ENCODE assay signal across 18 cellular contexts in the genomic region with DNA sequence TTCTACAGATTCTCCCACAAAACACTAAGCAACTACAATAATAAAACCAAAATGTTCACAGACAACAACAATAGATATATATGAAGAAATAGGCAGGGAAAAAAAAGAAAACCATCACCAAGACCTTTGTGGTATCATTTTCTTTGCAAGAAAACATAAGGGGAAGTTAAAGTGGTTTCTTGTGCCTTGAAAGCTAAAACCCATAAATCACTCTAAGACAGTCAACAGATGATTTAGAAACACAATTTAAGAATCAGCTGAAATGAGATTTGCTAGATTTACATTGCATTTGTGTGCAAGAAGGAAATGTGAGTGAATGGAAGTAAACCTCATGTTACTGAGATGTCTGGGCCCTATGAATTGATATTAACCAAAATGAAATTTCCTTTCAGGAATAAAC.
"Had no signal": no experiment of that assay in that cellular context is flagged by ENCODE, and none has a peak within 500 bp of the region (broad histone marks: within the 10 kb centered on the region; RNA-seq: fewer than 3 reads in every experiment).

No MANE protein-coding gene starts in this region.

- H3K27ac ChIP-seq: left lung, neutrophil, parathyroid adenoma, right lobe of liver, stomach had no signal

- H3K4me1 ChIP-seq: left lung, parathyroid adenoma, right lobe of liver, stomach had no signal

- H3K4me3 ChIP-seq: left lung, right lobe of liver, stomach had no signal

- DNase-seq: activated CD4-positive, alpha-beta memory T cell treated with anti-CD3 and anti-CD28 coated beads, Interleukin-2, amount 10 ng/mL, durations not matched to agents 7 days and 5 days; activated CD4-positive, alpha-beta T cell treated with anti-CD3 and anti-CD28 coated beads for 48 hours; activated CD4-positive, CD25-positive, alpha-beta regulatory T cell; activated CD8-positive, alpha-beta memory T cell treated with anti-CD3 and anti-CD28 coated beads, Interleukin-2, amount 10 ng/mL, durations not matched to agents 7 days and 5 days; activated naive CD4-positive, alpha-beta T cell treated with anti-CD3 and anti-CD28 coated beads for 36 hours; central memory CD4-positive, alpha-beta T cell; erythroblast; foreskin melanocyte; left lung; right lobe of liver; small intestine; stimulated activated CD4-positive, alpha-beta T cell treated with anti-CD3 and anti-CD28 coated beads, Interleukin-15, amount 100 ng/mL, for 24 hours; stimulated activated CD4-positive, alpha-beta T cell treated with anti-CD3 and anti-CD28 coated beads, Interleukin-2, amount 100 ng/mL, for 48 hours; stomach had no signal

- H3K27me3 ChIP-seq: left lung, neutrophil, right lobe of liver, stomach had no signal

- H3K36me3 ChIP-seq: left lung, neutrophil, right lobe of liver, stomach had no signal

- ATAC-seq: activated CD8-positive, alpha-beta memory T cell treated with anti-CD3 and anti-CD28 coated beads, Interleukin-2, amount 10 ng/mL, durations not matched to agents 7 days and 5 days; activated T-helper 17 cell treated with anti-CD3 and anti-CD28 coated beads, Interleukin-2, amount 50 U/mL, for 72 hours; left lung; natural killer cell treated with Interleukin-12 subunit alpha and Interleukin-12 subunit beta and Interleukin-15 and Interleukin-18, amount 100 ng/mL, for 72 hours; right lobe of liver had no signal

- H3K9me3 ChIP-seq: neutrophil, right lobe of liver had no signal
